10 cellular contexts compared by ENCODE assay signal in the genomic region with DNA sequence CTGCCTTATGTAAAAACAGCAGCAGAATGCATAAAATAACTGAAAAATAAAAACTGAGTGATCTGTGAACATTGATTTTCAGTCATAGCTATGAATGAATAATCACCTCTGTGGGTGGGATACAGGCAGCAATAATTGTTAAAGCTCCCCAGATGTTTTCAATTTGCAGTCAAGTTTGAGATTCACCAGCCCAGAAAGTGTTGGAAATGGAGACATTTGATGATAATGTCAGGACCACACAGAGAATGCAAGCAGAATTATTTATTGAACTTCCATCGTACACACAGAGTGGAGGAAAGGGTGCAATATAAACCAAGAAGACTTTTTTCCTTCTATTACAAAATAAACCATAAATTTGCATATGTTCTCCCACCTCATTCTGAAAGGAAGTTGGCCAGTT.
"Had no signal": no experiment of that assay in that cellular context is flagged by ENCODE, and none has a peak within 500 bp of the region (broad histone marks: within the 10 kb centered on the region; RNA-seq: fewer than 3 reads in every experiment).

No MANE protein-coding gene starts in this region.

- H3K4me3 ChIP-seq: GM23248, HAP-1 had no signal

- H3K4me1 ChIP-seq: HAP-1 had no signal

- H3K9me3 ChIP-seq: HAP-1 had no signal

- H3K4me2 ChIP-seq: KMS-11 had no signal

- H3K9ac ChIP-seq: GM23248, KMS-11 had no signal

- H3K27ac ChIP-seq: GM23248, HL-60, KMS-11 had no signal

- H2AFZ ChIP-seq: GM23248 had no signal

- H3K27ac Mint-ChIP-seq: IgD-negative memory B cell had no signal

- H3K27me3 Mint-ChIP-seq: IgD-negative memory B cell had no signal

- DNase-seq: GM23248, GOT3, H7, KBM-7 had no signal

- ATAC-seq: HCT116, HepG2 had no signal

- H3K4me1 Mint-ChIP-seq: IgD-negative memory B cell had no signal

- H3K36me3 ChIP-seq: HAP-1 had no signal

- FAIRE-seq: HepG2 had no signal

- H3K4me3 Mint-ChIP-seq: IgD-negative memory B cell had no signal

- H3K36me3 Mint-ChIP-seq: IgD-negative memory B cell had no signal
